In genomic region chr19:51514866-51515481, GRCh38 we compare ENCODE assay signal across 8 cellular contexts. TPM values are rescaled to one million over a fixed set of nuclear protein-coding genes. Genes with fewer than 3 reads are reported as not detected.
A peak's percentile ranks its signal among the peaks of the same experiment; 100 is the strongest.
DNase-seq lines count a peak whose midpoint lies in the region; ATAC-seq and TF ChIP-seq lines count a peak whose summit lies in the region.

No MANE protein-coding gene starts in this region.

- no peak overlapping the region for H3K9ac ChIP-seq in IMR-90 (ENCODE audit: low read depth, low read length)

- H3K14ac ChIP-seq in IMR-90 (replicated peaks; ENCODE audit: low read depth, low read length), result no peak overlapping the region

- dilution Hi-C loops in IMR-90 (cut with HindIII; ENCODE audit: low sequenced_read_pairs, unreplicated experiment), result no loop called here

- in situ Hi-C loops in IMR-90 (cut with MboI; ENCODE audit: low sequenced_read_pairs), result no loop called here

- CTCF ChIA-PET in IMR-90 (lab: Yijun Ruan, JAX), result interaction anchor here (0.8 to 1.3 kb wide), 2 partner anchors 8 to 25 kb away, joined by 3 to 8 read pairs; no protein-coding TSS in a partner anchor

- no peaks in the 10 kb centered on the region for H3K36me3 ChIP-seq in IMR-90 (ENCODE audit: control insufficient read depth, insufficient read depth, low read length)
- no peaks in the 10 kb centered on the region for H3K36me3 ChIP-seq in mucosa of descending colon (ENCODE audit: low read depth)

- no peak overlapping the region for H3K4me2 ChIP-seq in IMR-90 (ENCODE audit: low read depth, low read length)

- H2AK5ac ChIP-seq in IMR-90 (ENCODE audit: low read depth, low read length), result no peak overlapping the region

- no peak overlapping the region for H2AFZ ChIP-seq in IMR-90 (replicated peaks; ENCODE audit: low read length, poor library complexity)

- H4K20me1 ChIP-seq in IMR-90 (ENCODE audit: insufficient read depth, low read length), result no peaks in the 10 kb centered on the region

- no peak overlapping the region for H3K27ac ChIP-seq in IMR-90 (ENCODE audit: insufficient read depth, low read length)

- H4K8ac ChIP-seq in IMR-90 (ENCODE audit: low read depth in 2 of 2, low read length in 2 of 2), result no peak overlapping the region

- no peaks in the 10 kb centered on the region for H3K27me3 ChIP-seq in IMR-90 (ENCODE audit: control insufficient read depth, insufficient read depth, low read length)

- TF ChIP-seq RAD21 in IMR-90 (IDR thresholded peaks at IDR 0.05; ENCODE audit: low read length), result peak; percentile 47

- no peak overlapping the region for H3K56ac ChIP-seq in IMR-90 (ENCODE audit: extremely low read depth, insufficient read depth, low read length)

- intact Hi-C loops in IMR-90 (cut with micrococcal nuclease) (loop anchor here (2.0 kb wide), 1 partner anchor 176 kb away; no protein-coding TSS in a partner anchor), mucosa of descending colon (cut with DNase I, micrococcal nuclease) (no loop called here), posterior cingulate gyrus (cut with DNase I) (loop anchor here (1.0 kb wide), 1 partner anchor 42 kb away; no protein-coding TSS in a partner anchor)

- peak; percentile 29 for DNase-seq in activated CD4-positive, alpha-beta T cell treated with anti-CD3 and anti-CD28 coated beads for 48 hours
- no peak for DNase-seq in activated CD4-positive, alpha-beta T cell treated with anti-CD3 and anti-CD28 coated beads, Interleukin-2, amount 50 U/mL, for 4 hours
- DNase-seq in IMR-90, result peak; percentile 48
- peak; percentile 67 for DNase-seq in RPMI8226
- peak; percentile 30 to 57 for DNase-seq in dermis microvascular lymphatic vessel endothelial cell (ENCODE audit: low read depth in 2 of 2)
- peak in 1 of 3 donors; percentile 9 for DNase-seq in mucosa of descending colon
- DNase-seq in posterior cingulate gyrus, result no peak

- no peak overlapping the region for H3K18ac ChIP-seq in IMR-90 (ENCODE audit: low read depth, low read length)

- peak; percentile 59 for TF ChIP-seq CTCF in IMR-90 (conservative IDR thresholded peaks at IDR 0.05; ENCODE audit: low read depth, low read length)
- peak; percentile 41 for TF ChIP-seq CTCF in mucosa of descending colon (IDR thresholded peaks at IDR 0.05)

- no peak overlapping the region for H2BK20ac ChIP-seq in IMR-90 (ENCODE audit: low read depth, low read length)

- ATAC-seq in IMR-90 (ENCODE audit: low read depth) (peak; percentile 80), mucosa of descending colon (peak; percentile 64), HG03520 (IDR thresholded peaks at IDR 0.05; ENCODE audit: unreplicated experiment) (no peak)

- BruUV-seq in IMR-90 (replicated peaks; lab: Mats Ljungman, UMichigan), result no TSS peak

- POLR2A ChIA-PET in IMR-90 (lab: Charles Lee; ENCODE audit: unreplicated experiment), result no interaction called here

- no peak overlapping the region for H2BK120ac ChIP-seq in IMR-90 (ENCODE audit: low read depth, low read length)

- H3K4me1 ChIP-seq in IMR-90 (ENCODE audit: control insufficient read depth, insufficient read depth, low read length), result no peaks in the 10 kb centered on the region
- H3K4me1 ChIP-seq in mucosa of descending colon (ENCODE audit: low read depth), result no peaks in the 10 kb centered on the region

- H4K5ac ChIP-seq in IMR-90 (ENCODE audit: low read depth, low read length), result no peak overlapping the region

- no peak overlapping the region for H2BK5ac ChIP-seq in IMR-90 (ENCODE audit: low read depth, low read length, poor library complexity, severe bottlenecking)

- no peak overlapping the region for H3K4ac ChIP-seq in IMR-90 (ENCODE audit: low read depth, low read length)

- no peak for TF ChIP-seq POLR2A in IMR-90 (IDR thresholded peaks at IDR 0.05; ENCODE audit: low read depth, low read length)

- H3K4me3 ChIP-seq in IMR-90 (ENCODE audit: insufficient read depth, low read depth, low read length), result no peak overlapping the region
- no peak overlapping the region for H3K4me3 ChIP-seq in mucosa of descending colon

- H2AK9ac ChIP-seq in IMR-90 (replicated peaks; ENCODE audit: low read depth, low read length, poor library complexity), result no peak overlapping the region

- no peak overlapping the region for H2BK15ac ChIP-seq in IMR-90 (ENCODE audit: low read depth, low read length)

- H3K23ac ChIP-seq in IMR-90 (ENCODE audit: low read depth, low read length), result no peak overlapping the region

- no peaks in the 10 kb centered on the region for H3K9me3 ChIP-seq in IMR-90 (ENCODE audit: control insufficient read depth, insufficient read depth, low read length)
- H3K9me3 ChIP-seq in mucosa of descending colon, result no peaks in the 10 kb centered on the region

- H4K91ac ChIP-seq in IMR-90 (ENCODE audit: insufficient read depth, low read depth, low read length), result no peak overlapping the region

- no peaks in the 10 kb centered on the region for H3K79me1 ChIP-seq in IMR-90 (ENCODE audit: low read depth in 1 of 2, low read length in 2 of 2)

- H3K9me1 ChIP-seq in IMR-90 (ENCODE audit: insufficient read depth, low read length), result no peaks in the 10 kb centered on the region

- 0% methylated on average over 1 of the region's 3 CpGs; no CpG with 5 or more reads in 1 of the 2 experiments for WGBS in IMR-90 (ENCODE audit: extremely low coverage in 2 of 2, insufficient read length in 1 of 2), 2 experiments

TF ChIP-seq in IMR-90, 13 proteins besides CTCF, POLR2A, EP300 and RAD21:
- no peak for TF ChIP-seq BHLHE40 (IDR thresholded peaks at IDR 0.05; ENCODE audit: low read depth, low read length)
- TF ChIP-seq NFE2L2 (IDR thresholded peaks at IDR 0.05; ENCODE audit: low read depth, low read length), result no peak
- TF ChIP-seq SMC3 (IDR thresholded peaks at IDR 0.05; ENCODE audit: low read depth, low read length), result peak; percentile 37

RNA-seq across cellular contexts. Expression of gene SIGLEC12, which starts 13.4 kb away (rescaled TPM):
- not detected in 2 replicates for total RNA-seq in IMR-90 (2012; rRNA removed)
- not detected in 2 replicates for polyA plus RNA-seq in IMR-90 (2012; rRNA removed)
- polyA plus RNA-seq in IMR-90 (2012; cell fraction: cytosol; rRNA removed), result not detected in 2 replicates
- polyA plus RNA-seq in IMR-90 (2012; cell fraction: nucleus; rRNA removed; ENCODE audit: low replicate concordance), result not detected in 2 replicates
- not detected in 2 replicates for total RNA-seq in dermis microvascular lymphatic vessel endothelial cell
- 1 to 10 TPM in 1 of 3 donors, under 1 TPM in 1, not detected in 1; 0.22 to 1.5 TPM for total RNA-seq in mucosa of descending colon

RNA-seq across cellular contexts. Expression of gene SIGLEC6, which starts 16.5 kb away (rescaled TPM):
- not detected in 2 replicates for total RNA-seq in IMR-90 (2012; rRNA removed)
- polyA plus RNA-seq in IMR-90 (2012; rRNA removed), result not detected in 2 replicates
- polyA plus RNA-seq in IMR-90 (2012; cell fraction: cytosol; rRNA removed), result not detected in 2 replicates
- polyA plus RNA-seq in IMR-90 (2012; cell fraction: nucleus; rRNA removed; ENCODE audit: low replicate concordance), result not detected in 2 replicates
- not detected in 2 replicates for total RNA-seq in dermis microvascular lymphatic vessel endothelial cell
- 1 to 10 TPM in 2 of 3 donors, under 1 TPM in 1; 0.75 to 3.6 (median 2.8) TPM for total RNA-seq in mucosa of descending colon

RNA-seq across cellular contexts. Expression of gene CEACAM18, which starts 36.6 kb away (rescaled TPM):
- not detected in 2 replicates for total RNA-seq in IMR-90 (2012; rRNA removed)
- polyA plus RNA-seq in IMR-90 (2012; rRNA removed), result not detected in 2 replicates
- not detected in 2 replicates for polyA plus RNA-seq in IMR-90 (2012; cell fraction: cytosol; rRNA removed)
- polyA plus RNA-seq in IMR-90 (2012; cell fraction: nucleus; rRNA removed; ENCODE audit: low replicate concordance), result not detected in 2 replicates
- total RNA-seq in dermis microvascular lymphatic vessel endothelial cell, result not detected in 2 replicates
- under 1 TPM in 1 of 3 donors, not detected in 2; 0.58 TPM for total RNA-seq in mucosa of descending colon

RNA-seq across cellular contexts. Expression of gene ZNF175, which starts 56.1 kb away (rescaled TPM):
- total RNA-seq in IMR-90 (2012; rRNA removed), result 6.4 and 8.4 TPM in 2 replicates
- polyA plus RNA-seq in IMR-90 (2012; rRNA removed), result 3.3 and 3.6 TPM in 2 replicates
- polyA plus RNA-seq in IMR-90 (2012; cell fraction: cytosol; rRNA removed), result 0.65 and 0.84 TPM in 2 replicates
- 4.6 and 15.9 TPM in 2 replicates for polyA plus RNA-seq in IMR-90 (2012; cell fraction: nucleus; rRNA removed; ENCODE audit: low replicate concordance)
- 2.1 and 3.9 TPM in 2 replicates for total RNA-seq in dermis microvascular lymphatic vessel endothelial cell
- total RNA-seq in mucosa of descending colon, result 10 to 100 TPM in 1 of 3 donors, 1 to 10 TPM in 2; 9.4 to 13.6 (median 9.8) TPM

RNA-seq across cellular contexts. Expression of gene SIGLEC8, which starts 56.7 kb away (rescaled TPM):
- total RNA-seq in IMR-90 (2012; rRNA removed) (not detected in 2 replicates), dermis microvascular lymphatic vessel endothelial cell (not detected in 2 replicates), mucosa of descending colon (1 to 10 TPM in 2 of 3 donors, under 1 TPM in 1; 0.46 to 2.0 (median 1.5) TPM)
- not detected in 2 replicates for polyA plus RNA-seq in IMR-90 (2012; rRNA removed)
- polyA plus RNA-seq in IMR-90 (2012; cell fraction: cytosol; rRNA removed), result not detected in 2 replicates
- polyA plus RNA-seq in IMR-90 (2012; cell fraction: nucleus; rRNA removed; ENCODE audit: low replicate concordance), result not detected in 2 replicates

Comparison
In these comparisons a context has a peak if more than half of its experiments do, and no peak if none do; other contexts are left out.
1. DNase-seq: peak in activated CD4-positive, alpha-beta T cell treated with anti-CD3 and anti-CD28 coated beads for 48 hours (single experiment), IMR-90 (single experiment), RPMI8226 (single experiment) and dermis microvascular lymphatic vessel endothelial cell (2 of 2); none in activated CD4-positive, alpha-beta T cell treated with anti-CD3 and anti-CD28 coated beads, Interleukin-2, amount 50 U/mL, for 4 hours (0 of 2) and posterior cingulate gyrus (0 of 10).
2. intact Hi-C loops: an anchor here in IMR-90 (2.0 kb wide) and posterior cingulate gyrus (1.0 kb wide); none called in mucosa of descending colon.